In genomic region chr19:53772943-53773342, GRCh38 we compare ENCODE assay signal across 7 cellular contexts. TPM values are rescaled to one million over a fixed set of nuclear protein-coding genes. Genes with fewer than 3 reads are reported as not detected.
A peak's percentile ranks its signal among the peaks of the same experiment; 100 is the strongest.
DNase-seq lines count a peak whose midpoint lies in the region; ATAC-seq and TF ChIP-seq lines count a peak whose summit lies in the region.

No MANE protein-coding gene starts in this region.

- H3K4me1 Mint-ChIP-seq in chondrocyte (ENCODE audit: low read depth): peaks cover 2% of the 10 kb centered on the region
- H3K4me1 Mint-ChIP-seq in stimulated activated effector memory CD8-positive, alpha-beta T cell treated with anti-CD3 and anti-CD28 coated beads, Interleukin-12 subunit alpha, Interleukin-12 subunit beta, amount 100 ng/mL, for 72 hours: no peaks in the 10 kb centered on the region

- no peak for ATAC-seq in stimulated activated effector memory CD8-positive, alpha-beta T cell treated with anti-CD3 and anti-CD28 coated beads, Interleukin-12 subunit alpha, Interleukin-12 subunit beta, amount 100 ng/mL, for 72 hours
- no peak for ATAC-seq in HG02623 (IDR thresholded peaks at IDR 0.05; ENCODE audit: unreplicated experiment)

- H3K27ac Mint-ChIP-seq in chondrocyte (ENCODE audit: unreplicated experiment): no peak overlapping the region
- no peak overlapping the region for H3K27ac Mint-ChIP-seq in stimulated activated effector memory CD8-positive, alpha-beta T cell treated with anti-CD3 and anti-CD28 coated beads, Interleukin-12 subunit alpha, Interleukin-12 subunit beta, amount 100 ng/mL, for 72 hours

- peak; percentile 16 for DNase-seq in GM04503 (ENCODE audit: low read depth)
- DNase-seq in M059J (ENCODE audit: low read depth): peak; percentile 58
- DNase-seq in T-helper 2 cell: peak in 4 of 5 experiments; percentile 3 to 44 (median 5)
- no peak for DNase-seq in chondrocyte (ENCODE audit: low spot score)
- peak; percentile 81 for DNase-seq in medulla oblongata (ENCODE audit: extremely low spot score)
- peak; percentile 30 to 56 for DNase-seq in stimulated activated effector memory CD8-positive, alpha-beta T cell treated with anti-CD3 and anti-CD28 coated beads, Interleukin-12 subunit alpha, Interleukin-12 subunit beta, amount 100 ng/mL, for 72 hours (ENCODE audit: low spot score in 2 of 2)

- peaks cover 2% of the 10 kb centered on the region for H3K27me3 Mint-ChIP-seq in chondrocyte (ENCODE audit: low read depth)

- no peak overlapping the region for H3K4me3 Mint-ChIP-seq in chondrocyte (ENCODE audit: unreplicated experiment)
- H3K4me3 Mint-ChIP-seq in stimulated activated effector memory CD8-positive, alpha-beta T cell treated with anti-CD3 and anti-CD28 coated beads, Interleukin-12 subunit alpha, Interleukin-12 subunit beta, amount 100 ng/mL, for 72 hours: no peak overlapping the region

- H3K9me3 Mint-ChIP-seq in chondrocyte (ENCODE audit: low read depth): no peaks in the 10 kb centered on the region
- H3K9me3 Mint-ChIP-seq in stimulated activated effector memory CD8-positive, alpha-beta T cell treated with anti-CD3 and anti-CD28 coated beads, Interleukin-12 subunit alpha, Interleukin-12 subunit beta, amount 100 ng/mL, for 72 hours: no peaks in the 10 kb centered on the region

- H3K36me3 Mint-ChIP-seq in chondrocyte (ENCODE audit: low read depth): no peaks in the 10 kb centered on the region
- H3K36me3 Mint-ChIP-seq in stimulated activated effector memory CD8-positive, alpha-beta T cell treated with anti-CD3 and anti-CD28 coated beads, Interleukin-12 subunit alpha, Interleukin-12 subunit beta, amount 100 ng/mL, for 72 hours: no peaks in the 10 kb centered on the region

- TF ChIP-seq CTCF in chondrocyte (IDR thresholded peaks at IDR 0.05): peak; percentile 78

RNA-seq across cellular contexts. Expression of gene NLRP12, which starts 51.2 kb away (rescaled TPM):
- not detected in 2 replicates for total RNA-seq in M059J (2014; rRNA removed; shearing (Covaris generic))
- not detected in 3 replicates for total RNA-seq in chondrocyte
